ENCODE assay signal across 21 cellular contexts in genomic region chr7:21911341-21911875, GRCh38. TPM values are rescaled to one million over a fixed set of nuclear protein-coding genes. Genes with fewer than 3 reads are reported as not detected.
A peak's percentile ranks its signal among the peaks of the same experiment; 100 is the strongest.
DNase-seq lines count a peak whose midpoint lies in the region; FAIRE-seq and TF ChIP-seq lines count a peak whose summit lies in the region.
"Had no signal": no experiment of that assay in that cellular context is flagged by ENCODE, and none has a peak within 500 bp of the region (broad histone marks: within the 10 kb centered on the region; RNA-seq: fewer than 3 reads in every experiment).

No MANE protein-coding gene starts in this region.

- no peak overlapping the region for H2BK15ac ChIP-seq in mesenchymal stem cell (ENCODE audit: low read depth, poor library complexity, severe bottlenecking)

- H2AFZ ChIP-seq in mesenchymal stem cell (ENCODE audit: low read depth, low read length) = no peak overlapping the region
- H2AFZ ChIP-seq: hepatocyte had no signal

- H2BK12ac ChIP-seq in mesenchymal stem cell (ENCODE audit: low read length in 2 of 2) = no peak overlapping the region

- H3K79me1 ChIP-seq in mesenchymal stem cell (replicated peaks; ENCODE audit: low read length, poor library complexity, severe bottlenecking) = peaks cover 17% of the 10 kb centered on the region

- H3K18ac ChIP-seq in mesenchymal stem cell (ENCODE audit: low read depth in 1 of 2, low read length in 2 of 2) = no peak overlapping the region

- intact Hi-C loops in adrenal gland (cut with DNase I) = no loop called here

- H3K23ac ChIP-seq in mesenchymal stem cell (ENCODE audit: low read length in 2 of 2) = no peak overlapping the region

- TF ChIP-seq POLR2A in adrenal gland (IDR thresholded peaks at IDR 0.05) = no peak

- H3K4me1 ChIP-seq in adipocyte (ENCODE audit: control insufficient read depth, insufficient read depth, low read length) (peaks cover 16% of the 10 kb centered on the region), mesenchymal stem cell (ENCODE audit: control insufficient read depth, insufficient read depth, low read depth, low read length) (no peaks in the 10 kb centered on the region), small intestine (ENCODE audit: control insufficient read depth in 2 of 2, insufficient read depth in 1 of 2, low read depth in 1 of 2, low read length in 1 of 2) (no peaks in the 10 kb centered on the region), adrenal gland (replicated peaks in 1 of 2) (no peaks in the 10 kb centered on the region)

- H3K9me3 ChIP-seq in adipocyte (ENCODE audit: control insufficient read depth, low read length) (no peaks in the 10 kb centered on the region), mesenchymal stem cell (ENCODE audit: control insufficient read depth, low read length) (no peaks in the 10 kb centered on the region), small intestine (ENCODE audit: control insufficient read depth, low read depth) (no peaks in the 10 kb centered on the region), adrenal gland (replicated peaks in 1 of 3) (no peaks in the 10 kb centered on the region)
- H3K9me3 ChIP-seq: ovary had no signal

- H2BK120ac ChIP-seq in mesenchymal stem cell (ENCODE audit: low read depth, low read length) = no peak overlapping the region

- no peak overlapping the region for H3K14ac ChIP-seq in mesenchymal stem cell (ENCODE audit: low read length in 2 of 2)

- peak; percentile 91 for DNase-seq in AG09309 (ENCODE audit: low read depth)
- DNase-seq in GM04503 (ENCODE audit: low read depth) = peak; percentile 81
- DNase-seq in adipocyte (ENCODE audit: low read depth) = peak; percentile 53
- DNase-seq in mesenchymal stem cell = peak; percentile 37
- no peak for DNase-seq in small intestine
- no peak for DNase-seq in NCI-H2081 (lab: John Stamatoyannopoulos, UW)
- DNase-seq in effector CD4-positive, alpha-beta T cell = no peak
- no peak for DNase-seq in adrenal gland
- DNase-seq: activated CD4-positive, CD25-positive, alpha-beta regulatory T cell treated with anti-CD3 and anti-CD28 coated beads, Interleukin-2, amount 50 U/mL, for 72 hours; activated T-cell treated with anti-CD3 and anti-CD28 coated beads, Interleukin-2, amount 50 U/mL, for 72 hours; DMS79 treated with DMSO at 0.1 percent for 48 hours; HCEC 1CT; NCI-H1092 treated with DMSO at 0.1 percent for 48 hours; NCI-H2081 treated with DMSO at 0.1 percent for 48 hours; NK-92 treated with Interleukin-12 subunit alpha and Interleukin-12 subunit beta, amount 100 ng/mL, for 24 hours; ovary; stimulated activated CD4-positive, alpha-beta T cell treated with anti-CD3 and anti-CD28 coated beads, Interleukin-1b, Interleukin-23, amount 100 ng/mL, for 48 hours; stimulated activated naive B cell treated with anti-CD40 and anti-IgM and Interleukin-4, amounts not matched to agents 10 μg/mL and 1 μg/mL and 100 μg/mL, for 72 hours had no signal

- no peak for FAIRE-seq in small intestine (lab: Jason Lieb, UNC)
- FAIRE-seq: colon, islet of Langerhans had no signal

- H3K36me3 ChIP-seq in adipocyte (ENCODE audit: control insufficient read depth, insufficient read depth, low read length, severe bottlenecking) (peaks cover 8% of the 10 kb centered on the region), mesenchymal stem cell (ENCODE audit: control insufficient read depth in 1 of 2, insufficient read depth in 2 of 2, low read depth in 1 of 2, low read length in 2 of 2) (peaks cover 37 to 50% of the 10 kb centered on the region in 2 experiments), small intestine (ENCODE audit: control insufficient read depth in 2 of 2, insufficient read depth in 2 of 2, low read length in 2 of 2) (peaks cover 0 to 2% of the 10 kb centered on the region in 2 donors), adrenal gland (replicated peaks in 1 of 2) (no peaks in the 10 kb centered on the region)
- H3K36me3 ChIP-seq: ovary had no signal

- H2BK5ac ChIP-seq in mesenchymal stem cell (ENCODE audit: low read depth, low read length, poor library complexity, severe bottlenecking) = no peak overlapping the region

- H3K27me3 ChIP-seq in adipocyte (replicated peaks; ENCODE audit: control insufficient read depth, insufficient read depth, low read length) (no peaks in the 10 kb centered on the region), mesenchymal stem cell (ENCODE audit: control insufficient read depth in 1 of 2, insufficient read depth in 1 of 2, low read length in 2 of 2) (no peaks in the 10 kb centered on the region), small intestine (ENCODE audit: control insufficient read depth in 2 of 2, insufficient read depth in 2 of 2, low read length in 2 of 2) (no peaks in the 10 kb centered on the region), adrenal gland (no peaks in the 10 kb centered on the region)
- H3K27me3 ChIP-seq: hepatocyte, ovary had no signal

- no peak for TF ChIP-seq CTCF in AG09309 (IDR thresholded peaks at IDR 0.05; ENCODE audit: control insufficient read depth, insufficient read depth, low read depth, low read length, missing control alignments)
- TF ChIP-seq CTCF in adrenal gland (IDR thresholded peaks at IDR 0.05) = no peak

- no peak overlapping the region for H3K4ac ChIP-seq in mesenchymal stem cell (ENCODE audit: low read depth in 1 of 2, low read length in 2 of 2)

- no peak overlapping the region for H3K27ac ChIP-seq in mesenchymal stem cell (ENCODE audit: low read length, poor library complexity, severe bottlenecking)
- H3K27ac ChIP-seq in small intestine (ENCODE audit: low read depth in 1 of 2, low read length in 1 of 2) = no peak overlapping the region
- H3K27ac ChIP-seq in adrenal gland = no peak overlapping the region
- H3K27ac ChIP-seq: hepatocyte, ovary had no signal

- H3K9ac ChIP-seq in adipocyte (ENCODE audit: low read length) (no peak overlapping the region), mesenchymal stem cell (ENCODE audit: low read length) (no peak overlapping the region)

- H4K91ac ChIP-seq in mesenchymal stem cell (ENCODE audit: low read length) = no peak overlapping the region

- WGBS in mesenchymal stem cell = 68% methylated on average over 6 of the region's 8 CpGs
- WGBS in small intestine, 3 donors = 85 to 91% (median 86%) methylated on average over 8 of the region's 8 CpGs
- 85 to 88% (median 86%) methylated on average over 8 of the region's 8 CpGs for WGBS in adrenal gland, 4 donors

- H4K8ac ChIP-seq in mesenchymal stem cell (ENCODE audit: low read length) = no peak overlapping the region

- H2AK5ac ChIP-seq in mesenchymal stem cell (ENCODE audit: low read length, severe bottlenecking) = no peak overlapping the region

- H3K4me2 ChIP-seq in mesenchymal stem cell (ENCODE audit: low read length, poor library complexity, severe bottlenecking) = no peak overlapping the region
- H3K4me2 ChIP-seq: hepatocyte had no signal

- no peak overlapping the region for H3K4me3 ChIP-seq in AG09309 (ENCODE audit: control insufficient read depth, low read depth, low read length)
- no peak overlapping the region for H3K4me3 ChIP-seq in adipocyte (ENCODE audit: low read length)
- H3K4me3 ChIP-seq in mesenchymal stem cell (ENCODE audit: insufficient read depth in 1 of 2, low read depth in 1 of 2, low read length in 2 of 2) = peak overlapping the region in 1 of 2 experiments; percentile 40
- no peak overlapping the region for H3K4me3 ChIP-seq in small intestine (ENCODE audit: low read depth in 1 of 2, low read length in 2 of 2)
- H3K4me3 ChIP-seq in adrenal gland = no peak overlapping the region
- H3K4me3 ChIP-seq: hepatocyte, ovary had no signal

RNA-seq across cellular contexts. Expression of gene CDCA7L, which starts 34.3 kb away (rescaled TPM):
- polyA plus RNA-seq in mesenchymal stem cell (2013, experiment 1 of 2) = 25.6 TPM
- polyA plus RNA-seq in mesenchymal stem cell (2013, experiment 2 of 2) = 25.8 TPM
- polyA plus RNA-seq in small intestine = 10 to 100 TPM in 1 of 3 donors, 1 to 10 TPM in 2; 2.7 to 20.6 (median 4.9) TPM
- total RNA-seq in adrenal gland = 1 to 10 TPM in 7 of 8 donors, under 1 TPM in 1; 0.88 to 4.7 (median 2.3) TPM
- 1 to 10 TPM; 1.1 to 2.0 (median 1.3) TPM for polyA plus RNA-seq in adrenal gland

Comparison
In these comparisons a context has a peak if more than half of its experiments do, and no peak if none do; other contexts are left out.
1. DNase-seq: peak in AG09309 (single experiment), GM04503 (single experiment), adipocyte (single experiment) and mesenchymal stem cell (single experiment); none in small intestine (single experiment), NCI-H2081 (0 of 2), effector CD4-positive, alpha-beta T cell (single experiment) and adrenal gland (0 of 7).